ENCODE assay signal across 22 cellular contexts in the genomic region with DNA sequence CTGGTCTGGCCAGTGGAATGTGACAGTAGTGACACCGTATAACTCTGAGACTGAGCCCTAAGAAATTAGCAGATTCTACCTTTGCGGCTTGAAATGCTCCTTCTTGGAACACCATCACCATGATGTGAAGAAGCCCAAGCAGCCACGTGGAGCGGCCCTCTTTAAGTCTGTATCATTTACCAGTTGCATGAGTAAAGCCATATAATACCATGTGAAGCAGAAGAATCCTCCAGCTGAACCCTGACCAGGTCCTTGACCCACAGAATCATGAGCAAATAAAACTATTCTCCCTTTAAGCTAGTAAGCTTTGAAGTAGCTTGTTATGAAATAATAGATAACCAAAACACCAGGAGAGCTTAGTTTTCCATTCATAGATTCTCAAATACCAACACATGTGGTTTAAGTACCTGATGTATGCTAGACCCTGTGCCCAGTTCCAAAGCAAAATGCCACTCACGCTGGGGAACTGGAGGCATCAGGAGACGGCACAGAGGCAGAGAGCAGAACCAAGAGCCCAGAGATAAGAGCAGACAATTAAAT. TPM values are rescaled to one million over a fixed set of nuclear protein-coding genes. Genes with fewer than 3 reads are reported as not detected.
DNase-seq lines count a peak whose midpoint lies in the region; ATAC-seq, FAIRE-seq and TF ChIP-seq lines count a peak whose summit lies in the region.
"Had no signal": no experiment of that assay in that cellular context is flagged by ENCODE, and none has a peak within 500 bp of the region (broad histone marks: within the 10 kb centered on the region; RNA-seq: fewer than 3 reads in every experiment).

No MANE protein-coding gene starts in this region.

- no TSS peak for BruUV-seq in HepG2 (replicated peaks; lab: Mats Ljungman, UMichigan)
- no TSS peak for BruUV-seq in K562 (replicated peaks; lab: Mats Ljungman, UMichigan)

- peaks cover 1 to 5% of the 10 kb centered on the region in 2 experiments; a peak in 2 of 5 replicates for H3K27me3 ChIP-seq in HepG2 (ENCODE audit: control insufficient read depth in 1 of 2, insufficient read depth in 2 of 2, low read length in 2 of 2)
- no peaks in the 10 kb centered on the region for H3K27me3 ChIP-seq in right lobe of liver
- H3K27me3 ChIP-seq in K562 (ENCODE audit: control insufficient read depth in 2 of 2, insufficient read depth in 2 of 2, low read length in 2 of 2): no peaks in the 10 kb centered on the region
- H3K27me3 ChIP-seq: BE2C, BLaER1 had no signal

- in situ Hi-C loops in HepG2 (cut with HindIII; ENCODE audit: extremely low pct_ligation_motif_present, low pct_unique_long_range_greater_than_20kb) (no loop called here), K562 (cut with MboI) (no loop called here)

- 10% methylated on average over 6 of the region's 6 CpGs for WGBS in HepG2 (ENCODE audit: low lambda C conversion rate)
- 42% methylated on average over 5 of the region's 6 CpGs for WGBS in right lobe of liver (ENCODE audit: insufficient coverage, low coverage, low lambda C conversion rate, missing lambda C conversion rate)
- WGBS in K562 (ENCODE audit: insufficient coverage, low coverage, missing lambda C conversion rate): 54% methylated on average over 6 of the region's 6 CpGs

- H3K27ac ChIP-seq in HepG2 (ENCODE audit: extremely low read length, insufficient read depth, low read length): peak overlapping the region; percentile 56
- H3K27ac ChIP-seq in right lobe of liver: no peak overlapping the region
- H3K27ac ChIP-seq in K562 (ENCODE audit: extremely low read depth, low read depth, low read length): 0 out of 3 replicates have a peak overlapping the region, but pooled peaks have one; percentile 11
- H3K27ac ChIP-seq: BLaER1, C4-2B had no signal

- CTCF ChIA-PET in HepG2 (lab: Yijun Ruan, JAX; ENCODE audit: low intra/inter-chr PET ratio, low total read pairs): interaction anchor here (1.1 kb wide), 1 partner anchor 20 kb away, joined by 3 read pairs; no protein-coding TSS in a partner anchor
- CTCF ChIA-PET in K562 (lab: Yijun Ruan, JAX; ENCODE audit: low intra/inter-chr PET ratio): no interaction called here

- H3K79me2 ChIP-seq in HepG2 (ENCODE audit: insufficient read depth, low read length) (no peaks in the 10 kb centered on the region), K562 (ENCODE audit: control insufficient read depth, insufficient read depth, low read length) (no peaks in the 10 kb centered on the region)

- no peak for TF ChIP-seq CTCF in HepG2 (CRISPR knock-in tag; IDR thresholded peaks at IDR 0.05)
- TF ChIP-seq CTCF in right lobe of liver (IDR thresholded peaks at IDR 0.05): no peak
- TF ChIP-seq CTCF in K562 (IDR thresholded peaks at IDR 0.05 in 2 of 3, conservative IDR thresholded peaks at IDR 0.05 in 1 of 3; ENCODE audit: insufficient read depth in 2 of 3, low read depth in 1 of 3, low read length in 3 of 3): no peak

- intact Hi-C loops in HepG2 (cut with micrococcal nuclease; ENCODE audit: unreplicated experiment) (loop anchor here (5.0 kb wide), 1 partner anchor 80 kb away; a partner anchor contains a TSS), right lobe of liver (cut with DNase I) (no loop called here), K562 (cut with micrococcal nuclease) (no loop called here)

- H3K4me2 ChIP-seq in HepG2 (ENCODE audit: low read depth, low read length) (peak overlapping the region; percentile 56), K562 (ENCODE audit: insufficient read depth, low read length) (no peak overlapping the region)
- H3K4me2 ChIP-seq: BLaER1 had no signal

- H3K4me1 ChIP-seq in HepG2 (ENCODE audit: insufficient read depth, low read length) (peaks cover 52% of the 10 kb centered on the region), right lobe of liver (no peaks in the 10 kb centered on the region), K562 (replicated peaks in 1 of 2; ENCODE audit: control insufficient read depth in 2 of 2, insufficient read depth in 2 of 2, low read length in 2 of 2) (peaks cover 24 to 25% of the 10 kb centered on the region in 2 experiments)

- POLR2A ChIA-PET in HepG2 (lab: Yijun Ruan, JAX): interaction anchor here (0.5 to 1.6 kb wide), 4 partner anchors 9 to 535 kb away, joined by 3 to 8 read pairs (median 4); a partner anchor contains a TSS
- POLR2A ChIA-PET in K562 (lab: Yijun Ruan, JAX): no interaction called here

- peak; percentile 96 for DNase-seq in HepG2 (ENCODE audit: low spot score)
- no peak for DNase-seq in right lobe of liver
- DNase-seq in K562 (ENCODE audit: extremely low read depth in 1 of 4, low spot score in 3 of 4): no peak
- DNase-seq: 8988T; ACHN; BE2C; Calu3; CD4-positive, alpha-beta T cell; CD8-positive, alpha-beta T cell; DMS79 treated with DMSO at 0.1 percent for 48 hours; GF-D8 had no signal

- ATAC-seq in HepG2 (peak; percentile 82), right lobe of liver (no peak), K562 (no peak), GM18868 (IDR thresholded peaks at IDR 0.05; ENCODE audit: unreplicated experiment) (no peak), GM21786 (IDR thresholded peaks at IDR 0.05; ENCODE audit: unreplicated experiment) (no peak)
- ATAC-seq: CD8-positive, alpha-beta T cell had no signal

- H3K9me3 ChIP-seq in HepG2 (ENCODE audit: low read length) (no peaks in the 10 kb centered on the region), right lobe of liver (no peaks in the 10 kb centered on the region), K562 (replicated peaks; ENCODE audit: control insufficient read depth, insufficient read depth, low read depth, low read length) (no peaks in the 10 kb centered on the region)
- H3K9me3 ChIP-seq: BE2C, BLaER1, Caco-2 had no signal

- TF ChIP-seq POLR2A in HepG2 (IDR thresholded peaks at IDR 0.05; ENCODE audit: insufficient read depth in 1 of 2, low read depth in 2 of 2, low read length in 2 of 2) (no peak), right lobe of liver (IDR thresholded peaks at IDR 0.05) (no peak), K562 (conservative IDR thresholded peaks at IDR 0.05) (no peak)

- no peak overlapping the region for H2AFZ ChIP-seq in HepG2 (ENCODE audit: low read length)
- H2AFZ ChIP-seq in K562 (ENCODE audit: low read depth, low read length): peak overlapping the region; percentile 88

- H3K36me3 ChIP-seq in HepG2 (replicated peaks in 1 of 2; ENCODE audit: control insufficient read depth in 1 of 2, insufficient read depth in 2 of 2, low read length in 2 of 2) (no peaks in the 10 kb centered on the region), right lobe of liver (no peaks in the 10 kb centered on the region), K562 (ENCODE audit: control insufficient read depth, insufficient read depth, low read length) (no peaks in the 10 kb centered on the region)
- H3K36me3 ChIP-seq: BE2C, BLaER1 had no signal

- TF ChIP-seq EP300 in HepG2 (IDR thresholded peaks at IDR 0.05; ENCODE audit: low read depth in 2 of 2, low read length in 2 of 2) (peak; percentile 73 to 91; a peak in 3 of 4 replicates), HepG2 (CRISPR knock-in tag; IDR thresholded peaks at IDR 0.05; ENCODE audit: borderline replicate concordance) (peak; percentile 82; the same call in 1 of the 2 replicates), K562 (IDR thresholded peaks at IDR 0.05; ENCODE audit: low read length) (no peak)

- peak; percentile 83 for FAIRE-seq in HepG2 (lab: Jason Lieb, UNC)
- FAIRE-seq in K562 (lab: Jason Lieb, UNC): no peak
- FAIRE-seq: A204.1, D721Med, G401.6, GM12891 had no signal

- H4K20me1 ChIP-seq in HepG2 (ENCODE audit: insufficient read depth, low read length): no peaks in the 10 kb centered on the region
- H4K20me1 ChIP-seq in K562 (replicated peaks; ENCODE audit: control insufficient read depth, insufficient read depth, low read length): no peaks in the 10 kb centered on the region
- H4K20me1 ChIP-seq: BLaER1 had no signal

- no peak overlapping the region for H3K9ac ChIP-seq in HepG2 (ENCODE audit: insufficient read depth, low read depth, low read length)
- peak overlapping the region in 1 of 2 experiments; percentile 14; a peak in 1 of 4 replicates for H3K9ac ChIP-seq in K562 (ENCODE audit: insufficient read depth in 1 of 2, low read depth in 2 of 2, low read length in 2 of 2)
- H3K9ac ChIP-seq: BLaER1 had no signal

- peak overlapping the region in 1 of 3 experiments; percentile 8; a peak in 1 of 6 replicates for H3K4me3 ChIP-seq in HepG2 (replicated peaks in 1 of 3; ENCODE audit: insufficient read depth in 1 of 3, low read depth in 2 of 3, low read length in 3 of 3)
- no peak overlapping the region for H3K4me3 ChIP-seq in right lobe of liver
- H3K4me3 ChIP-seq in K562: no peak overlapping the region
- H3K4me3 ChIP-seq: BLaER1 had no signal

- no peaks in the 10 kb centered on the region for H3K9me1 ChIP-seq in K562 (ENCODE audit: control insufficient read depth, insufficient read depth, low read length)

- TF ChIP-seq RAD21 in HepG2 (CRISPR knock-in tag; IDR thresholded peaks at IDR 0.05) (no peak), K562 (CRISPR knock-in tag; conservative IDR thresholded peaks at IDR 0.05 in 1 of 2, IDR thresholded peaks at IDR 0.05 in 1 of 2) (no peak)

RNA-seq across cellular contexts. Expression of a gene that starts 56.8 kb away (rescaled TPM):
- not detected in 2 replicates for total RNA-seq in HepG2 (2016; rRNA removed; fragmentation: Illumina TruSeq; extraction: Trizol)
- not detected in 2 replicates for total RNA-seq in HepG2 (2016; cell fraction: cytosol; rRNA removed; fragmentation: Illumina TruSeq; extraction: Trizol; ENCODE audit: low read depth)
- total RNA-seq in HepG2 (2016; cell fraction: insoluble cytoplasmic fraction; rRNA removed; fragmentation: Illumina TruSeq; extraction: Trizol): not detected in 2 replicates
- total RNA-seq in HepG2 (2016; cell fraction: membrane; rRNA removed; fragmentation: Illumina TruSeq; extraction: Trizol): not detected in 2 replicates
- total RNA-seq in HepG2 (2016; cell fraction: nucleus; rRNA removed; fragmentation: Illumina TruSeq; extraction: Trizol): not detected in 2 replicates
- polyA plus RNA-seq in HepG2 (2011; rRNA removed): not detected in 2 replicates
- polyA plus RNA-seq in HepG2 (2011; cell fraction: cytosol; rRNA removed): not detected in 2 replicates
- polyA plus RNA-seq in HepG2 (2011; cell fraction: nucleus; rRNA removed): not detected in 2 replicates
- not detected in 2 replicates for polyA plus RNA-seq in HepG2 (2012)
- not detected in 2 replicates for polyA plus RNA-seq in HepG2 (2016; cell fraction: cytosol; fragmentation: Illumina TruSeq; extraction: Trizol; ENCODE audit: low read depth)
- not detected in 2 replicates for polyA plus RNA-seq in HepG2 (2016; cell fraction: insoluble cytoplasmic fraction; fragmentation: Illumina TruSeq; extraction: Trizol; ENCODE audit: low read depth)
- not detected in 2 replicates for polyA plus RNA-seq in HepG2 (2016; cell fraction: membrane; fragmentation: Illumina TruSeq; extraction: Trizol; ENCODE audit: low read depth)
- polyA plus RNA-seq in HepG2 (2016; cell fraction: nucleus; fragmentation: Illumina TruSeq; extraction: Trizol; ENCODE audit: insufficient read depth, low read depth): not detected in 2 replicates
- polyA minus RNA-seq in HepG2 (2011; rRNA and poly(A)+ RNA removed; ENCODE audit: low replicate concordance): not detected in 2 replicates
- not detected in 2 replicates for polyA minus RNA-seq in HepG2 (2011; cell fraction: cytosol; rRNA and poly(A)+ RNA removed)
- polyA minus RNA-seq in HepG2 (2011; cell fraction: nucleus; rRNA and poly(A)+ RNA removed): not detected in 2 replicates
- total RNA-seq in right lobe of liver: not detected
- total RNA-seq in K562 (2011; cell fraction: chromatin; rRNA removed; ENCODE audit: low replicate concordance): 0.16 TPM in 1 of 2 replicates, not detected in the other
- total RNA-seq in K562 (2011; cell fraction: nucleolus; rRNA removed): not detected in 2 replicates
- total RNA-seq in K562 (2011; cell fraction: nucleoplasm; rRNA removed): 0.23 TPM in 1 of 2 replicates, not detected in the other
- total RNA-seq in K562 (2014; rRNA removed): not detected in 2 replicates
- not detected in 2 replicates for total RNA-seq in K562 (2014; rRNA removed; fragmentation: Illumina TruSeq; extraction: Trizol)
- total RNA-seq in K562 (2015; rRNA removed; fragmentation: Illumina TruSeq; extraction: Trizol): not detected in 2 replicates
- total RNA-seq in K562 (2021): not detected in 2 replicates
- polyA plus RNA-seq in K562 (2011; rRNA removed): not detected in 2 replicates
- not detected in 2 replicates for polyA plus RNA-seq in K562 (2011; cell fraction: cytosol; rRNA removed)
- not detected in 2 replicates for polyA plus RNA-seq in K562 (2011; cell fraction: nucleus; rRNA removed)
- not detected in 2 replicates for polyA plus RNA-seq in K562 (2012)
- not detected in 2 replicates for polyA plus RNA-seq in K562 (2014; fragmentation: Illumina TruSeq; extraction: Trizol)
- polyA plus RNA-seq in K562 (2014; fragmentation: Nextera tagmentation; extraction: Ambion mirVana): not detected
- not detected in 2 replicates for polyA plus RNA-seq in K562 (2014; rRNA removed)
- not detected in 2 replicates for polyA minus RNA-seq in K562 (2011; rRNA and poly(A)+ RNA removed)
- polyA minus RNA-seq in K562 (2011; cell fraction: cytosol; rRNA and poly(A)+ RNA removed): not detected in 2 replicates
- not detected in 2 replicates for polyA minus RNA-seq in K562 (2011; cell fraction: nucleus; rRNA and poly(A)+ RNA removed)
- total RNA-seq: A673; Caco-2; Calu3; CD4-positive, alpha-beta T cell had no signal
- polyA plus RNA-seq: AG04450 had no signal

Comparison
In these comparisons a context has a peak if more than half of its experiments do, and no peak if none do; other contexts are left out.
1. H3K27ac ChIP-seq: peak in HepG2 (single experiment) and K562 (single experiment); none in right lobe of liver (0 of 3).